Comparison of ENCODE assay signal across 13 cellular contexts in the genomic region with DNA sequence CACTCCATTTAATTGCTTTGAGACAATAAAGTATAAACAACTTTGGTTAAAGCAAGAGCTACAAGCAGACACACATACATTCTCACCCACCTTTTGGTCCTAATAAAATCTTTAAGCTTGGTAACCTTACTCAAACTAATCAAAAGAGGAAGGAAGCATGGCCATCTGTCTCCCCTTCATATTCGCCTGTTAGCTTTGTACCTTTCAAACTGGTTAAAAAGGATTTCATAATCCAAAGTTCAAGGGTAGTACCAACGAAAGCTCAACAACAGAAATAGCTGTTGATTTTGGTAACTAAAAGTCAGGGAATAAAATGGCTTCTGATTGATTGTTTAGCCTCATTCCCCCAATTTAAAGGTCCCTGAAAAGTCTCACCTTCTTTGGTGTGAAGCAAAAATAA.
"Had no signal": no experiment of that assay in that cellular context is flagged by ENCODE, and none has a peak within 500 bp of the region (broad histone marks: within the 10 kb centered on the region; RNA-seq: fewer than 3 reads in every experiment).

No MANE protein-coding gene starts in this region.

- H3K4me3 ChIP-seq: cardiac muscle cell, gastroesophageal sphincter, heart right ventricle, thyroid gland had no signal

- H3K27ac ChIP-seq: cardiac muscle cell, epithelial cell of prostate, gastroesophageal sphincter, heart right ventricle, neutrophil, thyroid gland had no signal

- DNase-seq: activated CD4-positive, alpha-beta memory T cell treated with anti-CD3 and anti-CD28 coated beads, Interleukin-2, amount 10 ng/mL, durations not matched to agents 7 days and 5 days; activated CD4-positive, alpha-beta T cell treated with anti-CD3 and anti-CD28 coated beads for 4 hours; activated effector memory CD4-positive, alpha-beta T cell treated with anti-CD3 and anti-CD28 coated beads, Interleukin-2, amount 50 U/mL, for 16 hours; activated T-cell treated with anti-CD3 and anti-CD28 coated beads, Interleukin-2, amount 50 U/mL, for 4 hours; heart right ventricle; natural killer cell; stimulated activated CD4-positive, alpha-beta T cell treated with anti-CD3 and anti-CD28 coated beads, Interleukin-2, amount 100 ng/mL, for 48 hours; thyroid gland had no signal

- FAIRE-seq: islet of Langerhans had no signal

- H3K27me3 ChIP-seq: cardiac muscle cell, gastroesophageal sphincter, heart right ventricle, neutrophil, thyroid gland had no signal

- H3K9me3 ChIP-seq: gastroesophageal sphincter, heart right ventricle, neutrophil, thyroid gland had no signal

- H3K36me3 ChIP-seq: cardiac muscle cell, gastroesophageal sphincter, heart right ventricle, neutrophil, thyroid gland had no signal
